8 cellular contexts compared by ENCODE assay signal in genomic region chr11:124674168-124674517, GRCh38. TPM values are rescaled to one million over a fixed set of nuclear protein-coding genes. Genes with fewer than 3 reads are reported as not detected.
DNase-seq lines count a peak whose midpoint lies in the region; ATAC-seq and TF ChIP-seq lines count a peak whose summit lies in the region.

No MANE protein-coding gene starts in this region.

- H3K36me3 Mint-ChIP-seq in brain: no peaks in the 10 kb centered on the region

- ATAC-seq in Right ventricle myocardium superior (ENCODE audit: poor library complexity) (no peak), lung (ENCODE audit: insufficient read depth, low FRiP score) (no peak)

- no peak for TF ChIP-seq POLR2A in uterus (IDR thresholded peaks at IDR 0.05)

- H3K27ac ChIP-seq in cardiac muscle cell: no peak overlapping the region
- peak overlapping the region; percentile 55 to 88 for H3K27ac ChIP-seq in lung (ENCODE audit: low read depth in 1 of 2, low read length in 1 of 2)
- H3K27ac ChIP-seq in uterus: peak overlapping the region; percentile 80 to 83

- peak overlapping the region; percentile 70 for H3K4me3 ChIP-seq in cardiac muscle cell
- H3K4me3 ChIP-seq in lung: peak overlapping the region; percentile 58
- H3K4me3 ChIP-seq in uterus: peak overlapping the region; percentile 58 to 62

- TF ChIP-seq CTCF in cardiac muscle cell (IDR thresholded peaks at IDR 0.05; ENCODE audit: low read depth, low read length): no peak
- no peak for TF ChIP-seq CTCF in brain (conservative IDR thresholded peaks at IDR 0.05)
- no peak for TF ChIP-seq CTCF in lung (IDR thresholded peaks at IDR 0.05; ENCODE audit: control extremely low read depth, extremely low read depth)
- no peak for TF ChIP-seq CTCF in uterus (IDR thresholded peaks at IDR 0.05)

- H3K27me3 ChIP-seq in cardiac muscle cell (peaks cover 32% of the 10 kb centered on the region), lung (ENCODE audit: control insufficient read depth, insufficient read depth) (no peaks in the 10 kb centered on the region), uterus (no peaks in the 10 kb centered on the region)

- 34 to 37% methylated on average over 18 of the region's 18 CpGs for WGBS in lung, 2 donors

- H3K27me3 Mint-ChIP-seq in brain: peaks cover 25% of the 10 kb centered on the region

- no peaks in the 10 kb centered on the region for H3K36me3 ChIP-seq in cardiac muscle cell
- H3K36me3 ChIP-seq in lung (ENCODE audit: control insufficient read depth in 2 of 2, insufficient read depth in 2 of 2, low read length in 2 of 2): no peaks in the 10 kb centered on the region
- no peaks in the 10 kb centered on the region for H3K36me3 ChIP-seq in uterus

- intact Hi-C loops in Right ventricle myocardium superior (cut with DNase I) (loop anchor here (5.0 kb wide), 1 partner anchor 88 kb away; the partner anchor contains the start of gene ESAM), uterus (cut with DNase I; ENCODE audit: low total_unique reads) (no loop called here)

- H3K27ac Mint-ChIP-seq in brain: peak overlapping the region; percentile 56 to 93 (median 89)

- H3K9me3 Mint-ChIP-seq in brain: peaks cover 0 to 6% (median 2%) of the 10 kb centered on the region in 5 experiments

- H3K4me3 Mint-ChIP-seq in brain: peak overlapping the region; percentile 86 to 95 (median 93)

- DNase-seq in cardiac muscle cell (ENCODE audit: low read depth in 1 of 2, low spot score in 1 of 2) (no peak), Right ventricle myocardium superior (no peak), lung (ENCODE audit: low spot score) (no peak), uterus (no peak), AG20443 (ENCODE audit: low spot score) (no peak), DMS114 treated with DMSO at 0.1 percent for 48 hours (lab: John Stamatoyannopoulos, UW; ENCODE audit: unreplicated experiment) (no peak), kidney glomerular epithelial cell (lab: John Stamatoyannopoulos, UW) (no peak)

- peaks cover 4% of the 10 kb centered on the region for H3K4me1 ChIP-seq in cardiac muscle cell (ENCODE audit: low read depth)
- peaks cover 3 to 4% of the 10 kb centered on the region in 2 donors for H3K4me1 ChIP-seq in lung (ENCODE audit: control insufficient read depth in 2 of 2, insufficient read depth in 2 of 2, low read length in 2 of 2)
- peaks cover 0 to 5% of the 10 kb centered on the region in 2 donors for H3K4me1 ChIP-seq in uterus

- H3K4me1 Mint-ChIP-seq in brain: peaks cover 34% of the 10 kb centered on the region

- H3K9me3 ChIP-seq in cardiac muscle cell (ENCODE audit: low read depth): no peaks in the 10 kb centered on the region
- H3K9me3 ChIP-seq in lung (ENCODE audit: control insufficient read depth in 2 of 2, insufficient read depth in 1 of 2, low read length in 1 of 2): no peaks in the 10 kb centered on the region
- no peaks in the 10 kb centered on the region for H3K9me3 ChIP-seq in uterus

RNA-seq across cellular contexts. Expression of gene SPA17, which starts 0.4 kb away (rescaled TPM):
- total RNA-seq in cardiac muscle cell: 5.3 and 9.3 TPM in 2 replicates
- polyA plus RNA-seq in cardiac muscle cell: 13.2 and 14.3 TPM in 2 replicates
- total RNA-seq in Right ventricle myocardium superior: 2.7 TPM
- 14.8 TPM for polyA plus RNA-seq in brain (ENCODE audit: insufficient read depth, low read depth, low replicate concordance)
- 10 to 100 TPM; 14.4 to 15.6 TPM for total RNA-seq in lung
- polyA plus RNA-seq in lung: 10 to 100 TPM; 16.4 to 28.9 TPM
- total RNA-seq in uterus: 1 to 10 TPM in 3 of 4 donors, under 1 TPM in 1; 0.51 to 9.0 (median 2.7) TPM

RNA-seq across cellular contexts. Expression of gene SIAE, which starts 0.6 kb away (rescaled TPM):
- total RNA-seq in cardiac muscle cell (7.9 and 8.3 TPM in 2 replicates), Right ventricle myocardium superior (83.4 TPM), lung (10 to 100 TPM; 26.3 to 37.1 TPM), uterus (1 to 10 TPM in 3 of 4 donors, under 1 TPM in 1; 0.77 to 7.5 (median 5.3) TPM)
- polyA plus RNA-seq in cardiac muscle cell (5.7 and 13.2 TPM in 2 replicates), brain (ENCODE audit: insufficient read depth, low read depth, low replicate concordance) (9.3 TPM), lung (10 to 100 TPM; 18.7 to 27.0 TPM)

RNA-seq across cellular contexts. Expression of gene TBRG1, which starts 51.5 kb away (rescaled TPM):
- 16.9 and 31.5 TPM in 2 replicates for total RNA-seq in cardiac muscle cell
- polyA plus RNA-seq in cardiac muscle cell: 22.9 and 29.1 TPM in 2 replicates
- 18.2 TPM for total RNA-seq in Right ventricle myocardium superior
- 13.7 TPM for polyA plus RNA-seq in brain (ENCODE audit: insufficient read depth, low read depth, low replicate concordance)
- 10 to 100 TPM; 42.3 to 47.0 TPM for total RNA-seq in lung
- polyA plus RNA-seq in lung: 10 to 100 TPM; 31.3 to 32.9 TPM
- total RNA-seq in uterus: 10 to 100 TPM; 25.4 to 61.0 (median 38.9) TPM
